In genomic region chr3:180135101-180135500, GRCh38 we compare ENCODE assay signal across 18 cellular contexts.
"Had no signal": no experiment of that assay in that cellular context is flagged by ENCODE, and none has a peak within 500 bp of the region (broad histone marks: within the 10 kb centered on the region; RNA-seq: fewer than 3 reads in every experiment).

No MANE protein-coding gene starts in this region.

- FAIRE-seq: HTR-8/SVneo, RCC 7860 had no signal

- H3K4me3 ChIP-seq: MG63, SJSA1, SK-N-MC had no signal

- H3K27me3 ChIP-seq: MG63, SJSA1 had no signal

- DNase-seq: Karpas-422, KG1, MG63, NCI-H1092, NCI-H1694 treated with DMSO at 0.1 percent for 48 hours, NCI-H2107, NCI-H226, NCI-H446, NCI-H510A, NCI-H524 treated with DMSO at 0.1 percent for 48 hours, Right ventricle myocardium superior, RPMI8226, SIG-M5 had no signal

- H3K27ac ChIP-seq: HL-60, SJSA1, SK-N-MC had no signal

- H3K4me1 ChIP-seq: SJSA1 had no signal

- H3K36me3 ChIP-seq: MG63, SJSA1 had no signal
